Comparison of ENCODE assay signal across 18 cellular contexts in the genomic region with DNA sequence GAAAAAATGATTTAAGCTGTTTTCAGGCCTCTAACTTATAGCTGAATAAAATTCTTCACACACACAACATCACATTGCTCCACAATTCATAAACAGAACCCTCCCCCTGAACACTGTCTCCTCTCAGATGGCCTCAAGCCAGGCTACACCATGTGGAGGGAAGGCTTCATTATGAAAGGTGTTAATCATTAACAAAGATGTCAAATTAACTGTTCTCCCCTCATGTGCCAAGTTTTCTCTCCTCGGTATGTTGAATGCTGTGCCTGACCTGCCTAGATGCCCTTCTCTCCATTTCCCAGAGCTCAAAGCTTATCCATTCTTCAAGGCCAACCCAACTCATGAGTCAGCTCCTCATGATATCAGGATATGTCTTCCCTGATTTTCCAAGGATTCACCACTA.
DNase-seq lines count a peak whose midpoint lies in the region; ATAC-seq, FAIRE-seq and TF ChIP-seq lines count a peak whose summit lies in the region.
"Had no signal": no experiment of that assay in that cellular context is flagged by ENCODE, and none has a peak within 500 bp of the region (broad histone marks: within the 10 kb centered on the region; RNA-seq: fewer than 3 reads in every experiment).

No MANE protein-coding gene starts in this region.

- intact Hi-C loops in Calu3 (cut with micrococcal nuclease; ENCODE audit: unreplicated experiment): no loop called here
- intact Hi-C loops in pancreas (cut with DNase I): no loop called here
- intact Hi-C loops in spleen (cut with DNase I; ENCODE audit: low total_unique reads): no loop called here
- intact Hi-C loops in posterior cingulate gyrus (cut with DNase I): no loop called here

- H3K36me3 Mint-ChIP-seq in Calu3 (ENCODE audit: insufficient read depth, unreplicated experiment): peaks cover 5% of the 10 kb centered on the region
- H3K36me3 Mint-ChIP-seq: CD8-positive, alpha-beta T cell had no signal

- peaks cover 12% of the 10 kb centered on the region for H3K4me1 Mint-ChIP-seq in Calu3 (ENCODE audit: low read depth, unreplicated experiment)

- H3K27ac Mint-ChIP-seq in Calu3 (ENCODE audit: unreplicated experiment): peak overlapping the region; percentile 55
- H3K27ac Mint-ChIP-seq: CD8-positive, alpha-beta T cell had no signal

- ATAC-seq in pancreas: peak; percentile 61 to 89 (median 84)
- ATAC-seq: CD8-positive, alpha-beta T cell; Panc1 had no signal

- no peaks in the 10 kb centered on the region for H3K9me3 ChIP-seq in pancreas
- no peaks in the 10 kb centered on the region for H3K9me3 ChIP-seq in spleen
- H3K9me3 ChIP-seq: BLaER1, MG63 had no signal

- DNase-seq in Calu3 (no peak), bronchial epithelial cell (ENCODE audit: low read depth) (no peak), left kidney (ENCODE audit: low read depth, low spot score) (peak; percentile 32), pancreas (peak in 4 of 6 donors; percentile 23 to 40 (median 30)), spleen (no peak), erythroblast (lab: John Stamatoyannopoulos, UW) (no peak), posterior cingulate gyrus (no peak), H54 (ENCODE audit: insufficient read length, low spot score) (no peak)
- DNase-seq: CD8-positive, alpha-beta T cell; DMS 273 treated with DMSO at 0.1 percent for 48 hours; GOT3; Karpas-422; MG63; NCI-H1092 treated with DMSO at 0.1 percent for 48 hours; NCI-H1694; NCI-H510A treated with DMSO at 0.1 percent for 48 hours had no signal

- H3K27me3 Mint-ChIP-seq in Calu3 (ENCODE audit: unreplicated experiment): no peaks in the 10 kb centered on the region

- CTCF ChIA-PET in Calu3 (lab: Charles Lee): no interaction called here

- H3K4me3 Mint-ChIP-seq in Calu3 (ENCODE audit: low read depth, unreplicated experiment): no peak overlapping the region
- H3K4me3 Mint-ChIP-seq: CD8-positive, alpha-beta T cell had no signal

- H3K4me1 ChIP-seq in pancreas: peaks cover 0 to 9% (median 0%) of the 10 kb centered on the region in 3 donors
- no peaks in the 10 kb centered on the region for H3K4me1 ChIP-seq in spleen

- H3K9me3 Mint-ChIP-seq in Calu3 (ENCODE audit: low read depth, unreplicated experiment): no peaks in the 10 kb centered on the region
- H3K9me3 Mint-ChIP-seq: CD8-positive, alpha-beta T cell had no signal

- H3K27ac ChIP-seq in pancreas (no peak overlapping the region), spleen (no peak overlapping the region)
- H3K27ac ChIP-seq: BLaER1 had no signal

- BruUV-seq in Calu3 (replicated peaks; lab: Mats Ljungman, UMichigan): no TSS peak

- FAIRE-seq in bronchial epithelial cell (lab: Jason Lieb, UNC) (peak; percentile 76), pancreas (lab: Jason Lieb, UNC) (no peak), H54 (lab: Jason Lieb, UNC) (no peak)

- 13 to 19% methylated on average over 1 of the region's 1 CpG for WGBS in pancreas, 2 donors
- 92 to 100% (median 97%) methylated on average over 1 of the region's 1 CpG for WGBS in spleen, 5 donors

- no peak for TF ChIP-seq POLR2A in spleen (IDR thresholded peaks at IDR 0.05)
- no peak for TF ChIP-seq POLR2A in erythroblast (IDR thresholded peaks at IDR 0.05; ENCODE audit: low read length)
- TF ChIP-seq POLR2A in H54 (IDR thresholded peaks at IDR 0.05; ENCODE audit: low read depth, low read length): no peak

- TF ChIP-seq CTCF in Calu3 (IDR thresholded peaks at IDR 0.05; ENCODE audit: unreplicated experiment): no peak
- TF ChIP-seq CTCF in bronchial epithelial cell (IDR thresholded peaks at IDR 0.05; ENCODE audit: insufficient read depth, low read length, severe bottlenecking): no peak
- no peak for TF ChIP-seq CTCF in pancreas (IDR thresholded peaks at IDR 0.05)
- no peak for TF ChIP-seq CTCF in spleen (IDR thresholded peaks at IDR 0.05 in 8 of 11, conservative IDR thresholded peaks at IDR 0.05 in 3 of 11)

- H3K27me3 ChIP-seq in bronchial epithelial cell (ENCODE audit: control insufficient read depth, insufficient read depth, low read length) (no peaks in the 10 kb centered on the region), pancreas (no peaks in the 10 kb centered on the region), spleen (replicated peaks in 1 of 7) (peaks cover 0 to 5% (median 0%) of the 10 kb centered on the region in 7 donors)
- H3K27me3 ChIP-seq: BLaER1, MG63 had no signal

- H3K36me3 ChIP-seq in bronchial epithelial cell (ENCODE audit: control insufficient read depth, insufficient read depth, low read length): no peaks in the 10 kb centered on the region
- H3K36me3 ChIP-seq in pancreas: no peaks in the 10 kb centered on the region
- no peaks in the 10 kb centered on the region for H3K36me3 ChIP-seq in spleen
- H3K36me3 ChIP-seq: BLaER1, MG63 had no signal

- H3K4me3 ChIP-seq in bronchial epithelial cell (ENCODE audit: low read depth, low read length) (no peak overlapping the region), pancreas (no peak overlapping the region), spleen (no peak overlapping the region)
- H3K4me3 ChIP-seq: BLaER1, MG63 had no signal

Comparison
In these comparisons a context has a peak if more than half of its experiments do, and no peak if none do; other contexts are left out.
1. DNase-seq: peak in left kidney (single experiment) and pancreas (4 of 6); none in Calu3 (single experiment), bronchial epithelial cell (single experiment), spleen (single experiment), erythroblast (0 of 2), posterior cingulate gyrus (0 of 10) and H54 (single experiment).